Comparison of ENCODE assay signal across 26 cellular contexts in genomic region chr14:100696017-100696416, GRCh38. TPM values are rescaled to one million over a fixed set of nuclear protein-coding genes. Genes with fewer than 3 reads are reported as not detected.
"Had no signal": no experiment of that assay in that cellular context is flagged by ENCODE, and none has a peak within 500 bp of the region (broad histone marks: within the 10 kb centered on the region; RNA-seq: fewer than 3 reads in every experiment).

No MANE protein-coding gene starts in this region.

- ATAC-seq: gastroesophageal sphincter; left lobe of liver; natural killer cell treated with Interleukin-12 subunit alpha and Interleukin-12 subunit beta and Interleukin-15 and Interleukin-18, amount 100 ng/mL, for 72 hours; stimulated activated effector memory CD8-positive, alpha-beta T cell treated with anti-CD3 and anti-CD28 coated beads, Interleukin-12 subunit alpha, Interleukin-12 subunit beta, amount 100 ng/mL, for 72 hours; stimulated activated naive CD8-positive, alpha-beta T cell treated with anti-CD3 and anti-CD28 coated beads, Interleukin-15, Interleukin-2, amounts not matched to agents 100 U/mL and 50 U/mL, for 24 hours had no signal

- FAIRE-seq: colon had no signal

- H3K9me3 ChIP-seq: esophagus squamous epithelium, gastroesophageal sphincter, ovary, right atrium auricular region, sigmoid colon, suprapubic skin, thyroid gland, upper lobe of left lung, uterus had no signal

- H3K9me3 Mint-ChIP-seq: natural killer cell treated with Interleukin-12 subunit alpha and Interleukin-12 subunit beta and Interleukin-15 and Interleukin-18, amount 100 ng/mL, for 72 hours; stimulated activated effector memory CD8-positive, alpha-beta T cell treated with anti-CD3 and anti-CD28 coated beads, Interleukin-12 subunit alpha, Interleukin-12 subunit beta, amount 100 ng/mL, for 72 hours had no signal

- H3K4me3 ChIP-seq: esophagus squamous epithelium, gastroesophageal sphincter, ovary, right atrium auricular region, sigmoid colon, skin epidermis, suprapubic skin, thyroid gland, upper lobe of left lung, uterus had no signal

- H3K36me3 ChIP-seq: esophagus squamous epithelium, gastroesophageal sphincter, ovary, right atrium auricular region, sigmoid colon, suprapubic skin, thyroid gland, upper lobe of left lung, uterus had no signal

- H3K27ac ChIP-seq: esophagus squamous epithelium, gastroesophageal sphincter, right atrium auricular region, sigmoid colon, skin epidermis, suprapubic skin, thyroid gland, upper lobe of left lung, uterus had no signal

- H3K27me3 ChIP-seq: ovary, right atrium auricular region, thyroid gland, upper lobe of left lung, uterus had no signal

- H3K27ac Mint-ChIP-seq: natural killer cell treated with Interleukin-12 subunit alpha and Interleukin-12 subunit beta and Interleukin-15 and Interleukin-18, amount 100 ng/mL, for 72 hours; stimulated activated effector memory CD8-positive, alpha-beta T cell treated with anti-CD3 and anti-CD28 coated beads, Interleukin-12 subunit alpha, Interleukin-12 subunit beta, amount 100 ng/mL, for 72 hours had no signal

- H3K4me1 Mint-ChIP-seq: stimulated activated effector memory CD8-positive, alpha-beta T cell treated with anti-CD3 and anti-CD28 coated beads, Interleukin-12 subunit alpha, Interleukin-12 subunit beta, amount 100 ng/mL, for 72 hours had no signal

- H3K4me3 Mint-ChIP-seq: natural killer cell treated with Interleukin-12 subunit alpha and Interleukin-12 subunit beta and Interleukin-15 and Interleukin-18, amount 100 ng/mL, for 72 hours; stimulated activated effector memory CD8-positive, alpha-beta T cell treated with anti-CD3 and anti-CD28 coated beads, Interleukin-12 subunit alpha, Interleukin-12 subunit beta, amount 100 ng/mL, for 72 hours had no signal

- H3K36me3 Mint-ChIP-seq: natural killer cell treated with Interleukin-12 subunit alpha and Interleukin-12 subunit beta and Interleukin-15 and Interleukin-18, amount 100 ng/mL, for 72 hours; stimulated activated effector memory CD8-positive, alpha-beta T cell treated with anti-CD3 and anti-CD28 coated beads, Interleukin-12 subunit alpha, Interleukin-12 subunit beta, amount 100 ng/mL, for 72 hours had no signal

- H3K4me1 ChIP-seq: gastroesophageal sphincter, right atrium auricular region, thyroid gland, uterus had no signal

- DNase-seq: cerebellar nuclear complex; dermis blood vessel endothelial cell; esophagus squamous epithelium; mammary epithelial cell; midbrain; nucleus accumbens; ovary; sigmoid colon; stimulated activated CD4-positive, alpha-beta T cell treated with anti-CD3 and anti-CD28 coated beads, Interleukin-4, amount 100 ng/mL, for 1 hour; stimulated activated CD8-positive, alpha-beta memory T cell treated with anti-CD3 and anti-CD28 coated beads, Interleukin-4, amount 100 ng/mL, for 48 hours; stimulated activated naive CD8-positive, alpha-beta T cell treated with anti-CD3 and anti-CD28 coated beads, Interleukin-15, Interleukin-2, amounts not matched to agents 100 U/mL and 50 U/mL, for 24 hours; upper lobe of left lung; uterus had no signal

RNA-seq across cellular contexts. Expression of gene DLK1, which starts 30.7 kb away (rescaled TPM):
- total RNA-seq: dermis blood vessel endothelial cell; epithelial cell of proximal tubule; esophagus squamous epithelium; gastroesophageal sphincter; kidney epithelial cell; lower leg skin; mammary epithelial cell; natural killer cell treated with Interleukin-12 subunit alpha and Interleukin-12 subunit beta and Interleukin-15 and Interleukin-18, amount 100 ng/mL, for 72 hours; posterior vena cava; right atrium auricular region; suprapubic skin had no signal
- polyA plus RNA-seq: mammary epithelial cell had no signal
